1 cellular context compared by ENCODE assay signal in genomic region chr14:75142494-75142893, GRCh38.
TF ChIP-seq lines count a peak whose summit lies in the region.

No MANE protein-coding gene starts in this region.

TF ChIP-seq in GM12878, 131 proteins besides CTCF, POLR2A, EP300 and RAD21:
- no peak for TF ChIP-seq ZBED1 (IDR thresholded peaks at IDR 0.05; ENCODE audit: borderline replicate concordance)
- no peak for TF ChIP-seq RB1 (IDR thresholded peaks at IDR 0.05; ENCODE audit: borderline replicate concordance)
- TF ChIP-seq ZBTB40 (IDR thresholded peaks at IDR 0.05; ENCODE audit: borderline replicate concordance) = no peak
- no peak for TF ChIP-seq RELB (IDR thresholded peaks at IDR 0.05; ENCODE audit: low read depth)
- TF ChIP-seq IRF5 (IDR thresholded peaks at IDR 0.05; ENCODE audit: borderline replicate concordance) = no peak
- TF ChIP-seq FOXM1 (IDR thresholded peaks at IDR 0.05; ENCODE audit: low read depth, low read length) = no peak
- no peak for TF ChIP-seq JUNB (IDR thresholded peaks at IDR 0.05)
- TF ChIP-seq MXI1 (IDR thresholded peaks at IDR 0.05; ENCODE audit: low read depth, low read length) = no peak
- no peak for TF ChIP-seq CEBPZ (IDR thresholded peaks at IDR 0.05; ENCODE audit: low read depth, low read length)
- no peak for TF ChIP-seq NFYA (IDR thresholded peaks at IDR 0.05; ENCODE audit: borderline replicate concordance, low read depth, low read length)
- no peak for TF ChIP-seq TARDBP (IDR thresholded peaks at IDR 0.05; ENCODE audit: borderline replicate concordance)
- no peak for TF ChIP-seq NR2C1 (IDR thresholded peaks at IDR 0.05)
- TF ChIP-seq MTA3 (IDR thresholded peaks at IDR 0.05; ENCODE audit: borderline replicate concordance, low read length) = no peak
- TF ChIP-seq POU2F2 (IDR thresholded peaks at IDR 0.05; ENCODE audit: borderline replicate concordance, low read depth, low read length) = no peak
- TF ChIP-seq CREB1 (IDR thresholded peaks at IDR 0.05; ENCODE audit: low read depth) = no peak
- no peak for TF ChIP-seq CHD4 (IDR thresholded peaks at IDR 0.05)
TF ChIP-seq in GM12878: peak in this region for 0.
